24 cellular contexts compared by ENCODE assay signal in the genomic region with DNA sequence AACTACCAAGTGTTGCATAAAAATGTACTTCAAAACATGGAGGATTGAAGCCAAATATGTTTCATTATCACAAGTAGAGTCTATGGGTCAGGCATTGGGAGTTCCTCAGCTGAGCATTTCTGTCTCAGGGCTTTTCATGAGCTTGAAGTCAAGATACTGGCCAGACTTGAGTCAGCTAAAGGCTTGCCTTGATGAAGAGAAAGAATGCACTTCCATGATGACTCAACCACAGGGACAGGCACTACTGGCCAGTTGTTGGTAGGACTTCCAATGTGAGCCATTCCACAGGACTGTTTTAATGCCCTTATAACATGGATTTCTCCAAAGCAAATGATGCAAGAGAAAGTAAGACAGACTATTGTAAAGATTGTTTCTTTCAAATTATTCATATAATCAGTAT.
"Had no signal": no experiment of that assay in that cellular context is flagged by ENCODE, and none has a peak within 500 bp of the region (broad histone marks: within the 10 kb centered on the region; RNA-seq: fewer than 3 reads in every experiment).

No MANE protein-coding gene starts in this region.

- H3K27me3 ChIP-seq: adrenal gland, cardiac muscle cell, SJSA1 had no signal

- H3K9ac ChIP-seq: KMS-11 had no signal

- H3K27ac ChIP-seq: adrenal gland, cardiac muscle cell, KMS-11, SJSA1 had no signal

- DNase-seq: activated CD4-positive, alpha-beta T cell treated with anti-CD3 and anti-CD28 coated beads for 48 hours; activated CD4-positive, alpha-beta T cell treated with anti-CD3 and anti-CD28 coated beads, Interleukin-2, amount 50 U/mL, for 4 hours; activated CD4-positive, CD25-positive, alpha-beta regulatory T cell treated with anti-CD3 and anti-CD28 coated beads, Interleukin-2, amount 50 U/mL, for 72 hours; activated CD8-positive, alpha-beta memory T cell treated with anti-CD3 and anti-CD28 coated beads, Interleukin-2, amount 50 U/mL, for 48 hours; activated CD8-positive, alpha-beta T cell treated with anti-CD3 and anti-CD28 coated beads, Interleukin-2, amount 10 ng/mL, durations not matched to agents 7 days and 5 days; activated naive CD4-positive, alpha-beta T cell treated with anti-CD3 and anti-CD28 coated beads, Interleukin-2, amount 50 U/mL, for 16 hours; activated naive CD8-positive, alpha-beta T cell treated with anti-CD3 and anti-CD28 coated beads, Interleukin-2, amount 10 ng/mL, durations not matched to agents 7 days and 5 days; activated T-cell treated with anti-CD3 and anti-CD28 coated beads, Interleukin-2, amount 50 U/mL, for 1 hour; adrenal gland; anterior cingulate cortex; NCI-H1092; NCI-H1417; NCI-H1694; NCI-H2029; NCI-H2107; NCI-H345; NCI-H510A; NCI-H526 treated with DMSO at 0.1 percent for 48 hours; NCI-H82; OCI-M1; SHP77 had no signal

- H3K4me2 ChIP-seq: KMS-11 had no signal

- H3K4me3 ChIP-seq: adrenal gland, cardiac muscle cell, SJSA1 had no signal

- H3K9me3 ChIP-seq: adrenal gland, SJSA1 had no signal

- H3K4me1 ChIP-seq: adrenal gland had no signal

- H3K36me3 ChIP-seq: adrenal gland, cardiac muscle cell, SJSA1 had no signal
